7 cellular contexts compared by ENCODE assay signal in the genomic region with DNA sequence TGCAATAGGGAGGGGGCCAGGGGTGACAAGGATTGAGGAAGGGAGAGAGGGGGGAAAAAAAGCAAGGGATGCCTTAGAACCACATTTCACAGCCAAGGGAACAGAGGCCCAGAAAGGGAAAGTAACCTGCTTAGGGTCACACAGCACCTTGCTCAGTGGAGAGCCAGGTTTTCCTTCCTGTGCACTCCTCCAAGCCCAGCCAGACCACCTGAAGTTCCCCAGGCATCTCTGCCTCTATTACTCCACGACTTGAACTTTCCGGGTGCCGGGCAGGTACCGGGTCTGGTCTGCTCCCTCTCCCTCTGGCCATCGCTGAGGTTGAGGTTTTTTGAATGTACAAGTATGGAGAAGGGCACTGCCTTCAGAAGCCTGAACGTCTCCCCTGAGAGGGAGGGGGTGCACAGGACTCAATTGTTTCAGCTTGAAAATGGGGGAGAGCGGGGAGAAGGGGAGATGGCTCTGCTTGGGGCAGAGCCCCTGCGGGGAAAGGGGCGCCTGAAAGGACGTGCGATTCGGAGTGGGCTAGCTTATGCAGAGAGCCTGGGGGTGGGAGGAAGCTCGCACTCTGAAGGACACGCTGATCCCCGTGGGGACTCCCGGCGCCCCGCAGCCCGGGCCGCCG. TPM values are rescaled to one million over a fixed set of nuclear protein-coding genes. Genes with fewer than 3 reads are reported as not detected.
DNase-seq lines count a peak whose midpoint lies in the region; ATAC-seq and TF ChIP-seq lines count a peak whose summit lies in the region.

No MANE protein-coding gene starts in this region.

- peaks cover 5 to 22% of the 10 kb centered on the region in 2 donors for H3K27me3 Mint-ChIP-seq in stimulated activated naive B cell treated with anti-CD40 and anti-IgM and Interleukin-4, amounts not matched to agents 10 μg/mL and 1 μg/mL and 100 μg/mL, for 72 hours

- TF ChIP-seq CTCF in VCaP (conservative IDR thresholded peaks at IDR 0.05) (no peak), right atrium auricular region (IDR thresholded peaks at IDR 0.05) (no peak)

- peaks cover 46% of the 10 kb centered on the region for H3K79me2 ChIP-seq in GM23248 (ENCODE audit: insufficient read depth)

- peak overlapping the region; percentile 73 for H2AFZ ChIP-seq in GM23248

- H3K9me2 ChIP-seq in GM23248 (ENCODE audit: insufficient read depth) = no peaks in the 10 kb centered on the region

- H3K36me3 Mint-ChIP-seq in stimulated activated naive B cell treated with anti-CD40 and anti-IgM and Interleukin-4, amounts not matched to agents 10 μg/mL and 1 μg/mL and 100 μg/mL, for 72 hours = peaks cover 4 to 5% of the 10 kb centered on the region in 2 donors

- H3K4me2 ChIP-seq in GM23248 (ENCODE audit: unreplicated experiment) = peak overlapping the region; percentile 94

- peak overlapping the region; percentile 99 for H3K9ac ChIP-seq in GM23248

- H3K27ac ChIP-seq in GM23248 (peak overlapping the region; percentile 98), VCaP (peak overlapping the region; percentile 91), right atrium auricular region (peak overlapping the region; percentile 100)

- DNase-seq in GM23248 = peak; percentile 13
- DNase-seq in right atrium auricular region (ENCODE audit: low spot score) = no peak
- DNase-seq in stimulated activated naive B cell treated with anti-CD40 and anti-IgM and Interleukin-4, amounts not matched to agents 10 μg/mL and 1 μg/mL and 100 μg/mL, for 72 hours = no peak
- DNase-seq in occipital lobe (lab: John Stamatoyannopoulos, UW) = no peak
- DNase-seq in HUDEP-2 (lab: John Stamatoyannopoulos, UW; ENCODE audit: unreplicated experiment in 76 of 76) = no peak
- no peak for DNase-seq in HK-2 (ENCODE audit: unreplicated experiment)

- peaks cover 66% of the 10 kb centered on the region for H3F3A ChIP-seq in GM23248 (ENCODE audit: insufficient read depth)

- peaks cover 65% of the 10 kb centered on the region for H3K4me1 ChIP-seq in GM23248 (ENCODE audit: insufficient read depth)
- H3K4me1 ChIP-seq in right atrium auricular region = peaks cover 0 to 86% of the 10 kb centered on the region in 2 donors

- H4K20me1 ChIP-seq in GM23248 (ENCODE audit: insufficient read depth) = no peaks in the 10 kb centered on the region

- no peak for ATAC-seq in stimulated activated naive B cell treated with anti-CD40 and anti-IgM and Interleukin-4, amounts not matched to agents 10 μg/mL and 1 μg/mL and 100 μg/mL, for 72 hours (replicated peaks)

- H3K9me3 Mint-ChIP-seq in stimulated activated naive B cell treated with anti-CD40 and anti-IgM and Interleukin-4, amounts not matched to agents 10 μg/mL and 1 μg/mL and 100 μg/mL, for 72 hours = no peaks in the 10 kb centered on the region

- H3K36me3 ChIP-seq in GM23248 (ENCODE audit: low read depth) (no peaks in the 10 kb centered on the region), right atrium auricular region (peaks cover 9% of the 10 kb centered on the region)

- in situ Hi-C loops in GM23248 (cut with MboI) = no loop called here

- peak overlapping the region; percentile 96 for H3K27ac Mint-ChIP-seq in stimulated activated naive B cell treated with anti-CD40 and anti-IgM and Interleukin-4, amounts not matched to agents 10 μg/mL and 1 μg/mL and 100 μg/mL, for 72 hours

- 19 to 36% methylated on average over 11 to 21 of the region's 21 CpGs for WGBS in GM23248 (ENCODE audit: low coverage in 1 of 2, low lambda C conversion rate in 2 of 2, missing lambda C conversion rate in 2 of 2), 2 experiments

- H3K4me3 Mint-ChIP-seq in stimulated activated naive B cell treated with anti-CD40 and anti-IgM and Interleukin-4, amounts not matched to agents 10 μg/mL and 1 μg/mL and 100 μg/mL, for 72 hours = peak overlapping the region; percentile 99 to 100

- H3K27me3 ChIP-seq in GM23248 (replicated peaks; ENCODE audit: insufficient read depth) (no peaks in the 10 kb centered on the region), right atrium auricular region (no peaks in the 10 kb centered on the region)

- H3K9me3 ChIP-seq in GM23248 (ENCODE audit: low read depth) = no peaks in the 10 kb centered on the region
- no peaks in the 10 kb centered on the region for H3K9me3 ChIP-seq in right atrium auricular region

- H3K4me3 ChIP-seq in GM23248 (peak overlapping the region; percentile 87), right atrium auricular region (peak overlapping the region; percentile 82 to 87)

- peaks cover 14 to 37% of the 10 kb centered on the region in 2 donors for H3K4me1 Mint-ChIP-seq in stimulated activated naive B cell treated with anti-CD40 and anti-IgM and Interleukin-4, amounts not matched to agents 10 μg/mL and 1 μg/mL and 100 μg/mL, for 72 hours

RNA-seq across cellular contexts. Expression of gene SERPINH1, which starts 0.5 kb away (rescaled TPM):
- 1,790 and 1,872 TPM in 2 replicates for total RNA-seq in GM23248 (2014; rRNA removed; shearing (Covaris generic))
- 520 and 559 TPM in 2 replicates for polyA plus RNA-seq in GM23248 (2016; fragmentation: Nextera tagmentation; extraction: Ambion mirVana)
- total RNA-seq in right atrium auricular region (100 to 1,000 TPM; 114 to 195 TPM), occipital lobe (29.3 TPM)

RNA-seq across cellular contexts. Expression of gene GDPD5, which starts 35.8 kb away (rescaled TPM):
- total RNA-seq in GM23248 (2014; rRNA removed; shearing (Covaris generic)) = 7.0 and 10.7 TPM in 2 replicates
- 3.4 and 5.6 TPM in 2 replicates for polyA plus RNA-seq in GM23248 (2016; fragmentation: Nextera tagmentation; extraction: Ambion mirVana)
- total RNA-seq in right atrium auricular region (1 to 10 TPM; 3.5 to 6.1 TPM), occipital lobe (9.8 TPM)
